Comparison of ENCODE assay signal across 10 cellular contexts in the genomic region with DNA sequence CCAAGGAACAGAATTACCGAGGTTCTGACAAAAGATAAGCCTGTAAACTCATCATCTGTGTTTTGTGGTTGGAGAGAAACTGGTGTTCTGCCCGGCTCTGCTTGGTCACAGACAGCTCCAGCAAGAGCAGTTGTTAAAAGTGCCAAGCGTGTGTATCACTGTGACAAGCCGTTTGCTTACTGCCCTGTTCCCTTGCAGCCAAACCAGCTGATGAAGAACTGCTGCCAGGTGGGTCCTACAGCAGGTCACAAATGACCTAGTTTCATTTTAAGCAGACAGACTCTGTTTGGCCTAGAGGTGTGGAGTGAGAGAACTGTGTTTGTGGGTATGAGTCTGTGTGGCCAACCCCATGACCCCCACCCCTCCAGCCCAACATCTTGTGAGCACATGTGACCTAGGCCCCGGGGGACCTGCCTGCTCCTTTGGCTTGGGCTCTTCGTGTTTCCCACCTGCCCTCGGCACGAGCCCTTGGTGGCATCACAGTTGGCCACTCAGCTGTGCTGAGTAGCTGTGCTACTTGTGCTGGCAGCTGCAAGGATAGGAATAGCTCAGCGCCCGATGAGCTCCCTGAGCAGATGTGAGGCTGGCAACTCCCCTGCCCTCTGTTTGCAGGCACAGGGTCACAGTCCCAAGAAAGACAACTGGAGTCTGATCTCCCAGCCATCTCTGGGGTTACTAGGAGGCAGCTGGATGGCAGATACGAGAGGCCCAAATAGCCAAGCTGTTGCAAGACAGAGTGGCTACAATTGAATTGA. TPM values are rescaled to one million over a fixed set of nuclear protein-coding genes. Genes with fewer than 3 reads are reported as not detected.
DNase-seq lines count a peak whose midpoint lies in the region; ATAC-seq, FAIRE-seq and TF ChIP-seq lines count a peak whose summit lies in the region.
"Had no signal": no experiment of that assay in that cellular context is flagged by ENCODE, and none has a peak within 500 bp of the region (broad histone marks: within the 10 kb centered on the region; RNA-seq: fewer than 3 reads in every experiment).

No MANE protein-coding gene starts in this region.

- H4K20me1 ChIP-seq in GM12878 (ENCODE audit: control insufficient read depth, insufficient read depth): no peaks in the 10 kb centered on the region

- SMC1A ChIA-PET in GM12878 (lab: Charles Lee; ENCODE audit: uncharacterized antibody, unreplicated experiment): interaction anchor here (0.6 to 6.0 kb wide), 16 partner anchors 10 to 179 kb away, joined by 3 to 60 read pairs (median 4); a partner anchor contains a TSS

- intact Hi-C loops in GM12878 (cut with micrococcal nuclease; ENCODE audit: unreplicated experiment): loop anchor here (1.0 to 10.0 kb wide), 3 partner anchors 32 to 259 kb away; a partner anchor contains a TSS
- intact Hi-C loops in breast epithelium (cut with DNase I; ENCODE audit: low total_unique reads): no loop called here

- TF ChIP-seq EP300 in GM12878 (IDR thresholded peaks at IDR 0.05; ENCODE audit: borderline replicate concordance in 1 of 2, control insufficient read depth in 1 of 2, low read depth in 2 of 2, low read length in 2 of 2): peak; percentile 27 to 63; a peak in 1 of 4 replicates

- DNase-seq in DMS 273 (lab: John Stamatoyannopoulos, UW; ENCODE audit: unreplicated experiment): peak; percentile 57
- no peak for DNase-seq in DMS 273 treated with DMSO at 0.1 percent for 48 hours (lab: John Stamatoyannopoulos, UW)
- DNase-seq in GM12878 (ENCODE audit: low read depth, low spot score): peak; percentile 76
- DNase-seq in retina: peak; percentile 45
- no peak for DNase-seq in breast epithelium (ENCODE audit: low spot score in 2 of 2)
- DNase-seq in H54 (ENCODE audit: insufficient read length, low spot score): no peak
- no peak for DNase-seq in SK-N-DZ (ENCODE audit: low spot score)

- no peaks in the 10 kb centered on the region for H3K9me3 ChIP-seq in GM12878 (replicated peaks; ENCODE audit: control insufficient read depth, insufficient read depth, low read length)
- H3K9me3 ChIP-seq in breast epithelium: no peaks in the 10 kb centered on the region

- H3K4me1 ChIP-seq in GM12878 (ENCODE audit: control insufficient read depth, insufficient read depth, low read length) (peaks cover 52% of the 10 kb centered on the region), breast epithelium (no peaks in the 10 kb centered on the region)

- peak; percentile 74 for ATAC-seq in HG03159 (IDR thresholded peaks at IDR 0.05; ENCODE audit: unreplicated experiment)
- ATAC-seq in GM12878: peak; percentile 80

- no peaks in the 10 kb centered on the region for H3K27me3 ChIP-seq in GM12878 (replicated peaks in 1 of 2; ENCODE audit: control insufficient read depth in 2 of 2, insufficient read depth in 2 of 2, low read length in 1 of 2)
- no peaks in the 10 kb centered on the region for H3K27me3 ChIP-seq in breast epithelium

- H3K36me3 ChIP-seq in GM12878 (ENCODE audit: control insufficient read depth in 2 of 2, insufficient read depth in 2 of 2, low read length in 1 of 2): no peaks in the 10 kb centered on the region
- H3K36me3 ChIP-seq in breast epithelium: no peaks in the 10 kb centered on the region

- POLR2A ChIA-PET in GM12878 (lab: Charles Lee): interaction anchor here (0.5 to 4.8 kb wide), 8 partner anchors 9 to 71 kb away, joined by 3 to 30 read pairs (median 5); no protein-coding TSS in a partner anchor

- H3K27ac ChIP-seq in GM12878 (ENCODE audit: control insufficient read depth, insufficient read depth) (peak overlapping the region; percentile 24), breast epithelium (no peak overlapping the region)
- H3K27ac ChIP-seq: 22Rv1, epithelial cell of prostate had no signal

- no peak for TF ChIP-seq RAD21 in GM12878 (IDR thresholded peaks at IDR 0.05; ENCODE audit: insufficient read depth, low read depth, low read length)

- 0 out of 2 replicates have a peak overlapping the region, but pooled peaks have one; percentile 7 for H3K9ac ChIP-seq in GM12878 (ENCODE audit: control insufficient read depth, insufficient read depth, low read length)

- BruUV-seq in GM12878 (replicated peaks; lab: Mats Ljungman, UMichigan): no TSS peak

- in situ Hi-C loops in GM12878 (cut with MboI): no loop called here

- peak; percentile 71 for FAIRE-seq in GM12878 (lab: Jason Lieb, UNC)
- no peak for FAIRE-seq in H54 (lab: Jason Lieb, UNC)

- RAD21 ChIA-PET in GM12878 (lab: Charles Lee; ENCODE audit: unreplicated experiment): interaction anchor here (0.9 to 4.5 kb wide), 9 partner anchors 9 to 91 kb away, joined by 3 to 39 read pairs (median 6); no protein-coding TSS in a partner anchor

- H2AFZ ChIP-seq in GM12878 (ENCODE audit: control insufficient read depth, low read depth, low read length): no peak overlapping the region; the same call in 1 of the 2 replicates

- no peak for TF ChIP-seq POLR2A in GM12878 (IDR thresholded peaks at IDR 0.05; ENCODE audit: low read depth, low read length)
- no peak for TF ChIP-seq POLR2A in breast epithelium (IDR thresholded peaks at IDR 0.05)
- no peak for TF ChIP-seq POLR2A in H54 (IDR thresholded peaks at IDR 0.05; ENCODE audit: low read depth, low read length)

- CTCF ChIA-PET in GM12878 (lab: Yijun Ruan, JAX): interaction anchor here (0.9 to 1.8 kb wide), 9 partner anchors 12 to 90 kb away, joined by 3 to 9 read pairs (median 4); no protein-coding TSS in a partner anchor

- H3K79me2 ChIP-seq in GM12878 (ENCODE audit: control insufficient read depth, insufficient read depth, low read length): no peaks in the 10 kb centered on the region

- H3K4me3 ChIP-seq in GM12878: no peak overlapping the region
- no peak overlapping the region for H3K4me3 ChIP-seq in breast epithelium

- WGBS in GM12878 (ENCODE audit: insufficient coverage, insufficient replicate concordance, low lambda C conversion rate, missing lambda C conversion rate): 27% methylated on average over 11 of the region's 11 CpGs

- TF ChIP-seq CTCF in GM12878 (IDR thresholded peaks at IDR 0.05 in 2 of 3, conservative IDR thresholded peaks at IDR 0.05 in 1 of 3; ENCODE audit: control insufficient read depth in 2 of 3, extremely low read depth in 1 of 3, insufficient read depth in 1 of 3, low read depth in 3 of 3, low read length in 3 of 3) (no peak), breast epithelium (IDR thresholded peaks at IDR 0.05) (no peak)

- peak overlapping the region; percentile 5 for H3K4me2 ChIP-seq in GM12878 (ENCODE audit: control insufficient read depth, insufficient read depth)

TF ChIP-seq in GM12878, 131 proteins besides CTCF, POLR2A, EP300 and RAD21 (continues in another document):
- TF ChIP-seq RUNX3 (IDR thresholded peaks at IDR 0.05; ENCODE audit: low read length) (peak; percentile 57), MXI1 (IDR thresholded peaks at IDR 0.05; ENCODE audit: low read depth, low read length) (peak; percentile 62; the same call in 1 of the 2 replicates), NRF1 (conservative IDR thresholded peaks at IDR 0.05; ENCODE audit: low read depth, low read length) (no peak), PML (IDR thresholded peaks at IDR 0.05; ENCODE audit: low read length) (no peak), GABPA (IDR thresholded peaks at IDR 0.05; ENCODE audit: low read depth) (no peak), TCF3 (IDR thresholded peaks at IDR 0.05; ENCODE audit: borderline replicate concordance, insufficient read depth, low read depth, low read length) (0 out of 2 replicates have a peak, but pooled peaks have one; percentile 35), STAT3 (IDR thresholded peaks at IDR 0.05; ENCODE audit: low read depth, low read length) (no peak), CREB1 (IDR thresholded peaks at IDR 0.05; ENCODE audit: low read depth) (no peak)

RNA-seq across cellular contexts. Expression of a gene that starts 9.7 kb away (rescaled TPM):
- 4.2 and 6.5 TPM in 2 replicates for total RNA-seq in GM12878 (2013; cell fraction: nucleolus; rRNA removed)
- total RNA-seq in GM12878 (2014; rRNA removed) (2.5 and 2.9 TPM in 2 replicates), GM12878 (2014; rRNA removed; fragmentation: Illumina TruSeq; extraction: Trizol) (1.6 and 2.0 TPM in 2 replicates), GM12878 (2021) (6.6 and 7.6 TPM in 2 replicates), breast epithelium (1 to 10 TPM in 1 of 3 donors, under 1 TPM in 2; 0.80 to 1.0 (median 0.98) TPM)
- 3.2 TPM for polyA plus RNA-seq in GM12878 (2011; ENCODE audit: low read depth)
- polyA plus RNA-seq in GM12878 (2011; rRNA removed) (1.4 and 3.8 TPM in 2 replicates), GM12878 (2014; fragmentation: Illumina TruSeq; extraction: Trizol) (0.51 and 2.0 TPM in 2 replicates), GM12878 (2014; fragmentation: Nextera tagmentation; extraction: Ambion mirVana) (under 1 TPM; 0.11 to 0.13 TPM), GM12878 (2014; rRNA removed) (6.1 and 6.6 TPM in 2 replicates), GM12878 (2016; fragmentation: Nextera tagmentation; extraction: Ambion mirVana) (1 to 10 TPM; 5.3 to 8.6 TPM)
- polyA plus RNA-seq in GM12878 (2011; cell fraction: cytosol; rRNA removed): 4.1 and 6.7 TPM in 2 replicates
- 22.8 and 24.8 TPM in 2 replicates for polyA plus RNA-seq in GM12878 (2011; cell fraction: nucleus; rRNA removed)
- 4.7 and 6.5 TPM in 2 replicates for polyA plus RNA-seq in GM12878 (2012)
- polyA minus RNA-seq in GM12878 (2011; rRNA and poly(A)+ RNA removed): 3.1 and 6.3 TPM in 2 replicates
- 1.3 and 2.5 TPM in 2 replicates for polyA minus RNA-seq in GM12878 (2011; cell fraction: cytosol; rRNA and poly(A)+ RNA removed)
- 3.4 and 6.2 TPM in 2 replicates for polyA minus RNA-seq in GM12878 (2011; cell fraction: nucleus; rRNA and poly(A)+ RNA removed)
- not detected in 2 replicates for polyA plus RNA-seq in SK-N-DZ (2014; cell fraction: cytosol; rRNA removed)
- not detected in 2 replicates for polyA plus RNA-seq in SK-N-DZ (2014; cell fraction: nucleus; rRNA removed)

RNA-seq across cellular contexts. Expression of a gene that starts 38.2 kb away (rescaled TPM):
- 37.5 and 48.1 TPM in 2 replicates for total RNA-seq in GM12878 (2013; cell fraction: nucleolus; rRNA removed)
- total RNA-seq in GM12878 (2014; rRNA removed): 25.7 and 25.9 TPM in 2 replicates
- total RNA-seq in GM12878 (2014; rRNA removed; fragmentation: Illumina TruSeq; extraction: Trizol): 21.5 and 21.6 TPM in 2 replicates
- total RNA-seq in GM12878 (2021): 41.6 and 49.5 TPM in 2 replicates
- 14.7 TPM for polyA plus RNA-seq in GM12878 (2011; ENCODE audit: low read depth)
- polyA plus RNA-seq in GM12878 (2011; rRNA removed): 17.0 and 29.2 TPM in 2 replicates
- 39.3 and 56.1 TPM in 2 replicates for polyA plus RNA-seq in GM12878 (2011; cell fraction: cytosol; rRNA removed)
- polyA plus RNA-seq in GM12878 (2011; cell fraction: nucleus; rRNA removed): 72.4 and 75.6 TPM in 2 replicates
- 23.2 and 34.1 TPM in 2 replicates for polyA plus RNA-seq in GM12878 (2012)
- polyA plus RNA-seq in GM12878 (2014; fragmentation: Illumina TruSeq; extraction: Trizol): 6.9 and 19.1 TPM in 2 replicates
- polyA plus RNA-seq in GM12878 (2014; fragmentation: Nextera tagmentation; extraction: Ambion mirVana): 1 to 10 TPM; 4.3 to 6.9 TPM
- 28.0 and 31.9 TPM in 2 replicates for polyA plus RNA-seq in GM12878 (2014; rRNA removed)
- 10 to 100 TPM; 54.7 to 58.7 TPM for polyA plus RNA-seq in GM12878 (2016; fragmentation: Nextera tagmentation; extraction: Ambion mirVana)
- 17.6 and 31.9 TPM in 2 replicates for polyA minus RNA-seq in GM12878 (2011; rRNA and poly(A)+ RNA removed)
- 10.0 and 11.2 TPM in 2 replicates for polyA minus RNA-seq in GM12878 (2011; cell fraction: cytosol; rRNA and poly(A)+ RNA removed)
- polyA minus RNA-seq in GM12878 (2011; cell fraction: nucleus; rRNA and poly(A)+ RNA removed): 16.3 and 33.4 TPM in 2 replicates
- total RNA-seq in breast epithelium: 1 to 10 TPM; 4.4 to 6.2 (median 5.9) TPM
- polyA plus RNA-seq in SK-N-DZ (2014; cell fraction: cytosol; rRNA removed): not detected in 2 replicates
- polyA plus RNA-seq in SK-N-DZ (2014; cell fraction: nucleus; rRNA removed): not detected in 2 replicates

Comparison
In these comparisons a context has a peak if more than half of its experiments do, and no peak if none do; other contexts are left out.
1. DNase-seq: peak in DMS 273 (single experiment), GM12878 (single experiment) and retina (single experiment); none in DMS 273 treated with DMSO at 0.1 percent for 48 hours (single experiment), breast epithelium (0 of 2), H54 (single experiment) and SK-N-DZ (single experiment).